In the genomic region with DNA sequence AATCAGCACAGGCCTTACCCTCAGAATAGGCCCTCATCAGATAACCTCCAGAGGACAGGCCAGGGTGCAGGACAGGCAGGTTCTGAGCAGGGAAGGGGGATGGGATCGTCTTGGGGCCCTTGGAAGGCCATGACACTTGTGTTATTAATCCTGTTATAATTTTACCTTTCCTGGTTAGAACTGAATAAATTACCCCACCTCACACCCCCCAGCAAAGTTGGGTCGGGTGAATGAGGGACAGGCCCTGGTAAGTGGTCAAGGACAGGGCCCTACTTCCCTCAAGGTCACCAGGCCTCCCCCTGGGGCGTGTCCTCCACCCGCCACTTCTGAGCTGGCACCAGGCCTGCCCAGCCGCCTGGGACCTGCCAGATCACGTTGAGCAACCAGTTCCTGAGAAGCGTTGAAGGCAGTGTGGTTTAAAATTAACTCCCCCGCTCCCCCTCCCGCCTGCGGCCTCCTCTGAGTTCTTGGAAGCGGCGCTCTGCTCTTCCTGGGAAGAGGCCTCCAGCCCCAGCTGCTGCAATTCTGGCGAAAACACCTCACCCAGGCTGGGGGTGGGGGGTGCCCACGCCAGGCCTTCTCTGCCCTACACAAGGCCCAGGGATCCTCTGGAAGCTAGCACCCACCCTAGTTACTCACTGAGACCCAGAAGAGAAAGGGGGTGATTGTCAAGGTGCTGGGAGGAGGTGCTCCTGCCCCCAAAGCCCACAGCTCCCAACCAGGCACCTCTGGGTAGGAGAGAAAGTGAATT, we compare ENCODE assay signal across 8 cellular contexts. TPM values are rescaled to one million over a fixed set of nuclear protein-coding genes. Genes with fewer than 3 reads are reported as not detected.
DNase-seq lines count a peak whose midpoint lies in the region; ATAC-seq lines count a peak whose summit lies in the region.

No MANE protein-coding gene starts in this region.

- H3K4me1 ChIP-seq in duodenal mucosa (ENCODE audit: control insufficient read depth in 1 of 2, insufficient read depth in 2 of 2, low read length in 2 of 2) = peaks cover 56 to 63% of the 10 kb centered on the region in 2 donors

- H3K27me3 ChIP-seq in duodenal mucosa (ENCODE audit: control insufficient read depth in 1 of 2, insufficient read depth in 2 of 2, low read length in 2 of 2) = no peaks in the 10 kb centered on the region

- peak overlapping the region; percentile 82 for H3K27ac ChIP-seq in duodenal mucosa (ENCODE audit: low read depth, low read length)

- peak overlapping the region; percentile 94 for H3K4me3 Mint-ChIP-seq in activated CD8-positive, alpha-beta T cell treated with anti-CD3 and anti-CD28 coated beads, Interleukin-2, amount 10 ng/mL, durations not matched to agents 7 days and 5 days

- H3K4me3 ChIP-seq in duodenal mucosa (ENCODE audit: low read depth in 1 of 2, low read length in 2 of 2) = peak overlapping the region; percentile 46 to 53

- no peaks in the 10 kb centered on the region for H3K9me3 ChIP-seq in duodenal mucosa (ENCODE audit: control insufficient read depth in 1 of 2, low read length in 2 of 2)

- H3K4me1 Mint-ChIP-seq in activated CD8-positive, alpha-beta T cell treated with anti-CD3 and anti-CD28 coated beads, Interleukin-2, amount 10 ng/mL, durations not matched to agents 7 days and 5 days (ENCODE audit: low read depth) = peaks cover 89% of the 10 kb centered on the region

- no peaks in the 10 kb centered on the region for H3K27me3 Mint-ChIP-seq in activated CD8-positive, alpha-beta T cell treated with anti-CD3 and anti-CD28 coated beads, Interleukin-2, amount 10 ng/mL, durations not matched to agents 7 days and 5 days (ENCODE audit: low read depth)

- ATAC-seq in HG02798 (IDR thresholded peaks at IDR 0.05; ENCODE audit: poor library complexity, unreplicated experiment) = peak; percentile 64
- peak; percentile 61 for ATAC-seq in activated CD8-positive, alpha-beta T cell treated with anti-CD3 and anti-CD28 coated beads, Interleukin-2, amount 10 ng/mL, durations not matched to agents 7 days and 5 days

- CTCF ChIA-PET in activated CD8-positive, alpha-beta T cell treated with anti-CD3 and anti-CD28 coated beads, Interleukin-2, amount 10 ng/mL, durations not matched to agents 7 days and 5 days (lab: Charles Lee) = interaction anchor here (0.9 to 29.5 kb wide), 8 partner anchors 10 to 354 kb away, joined by 3 to 1321 read pairs (median 8); a partner anchor contains a TSS

- H3K9ac ChIP-seq in duodenal mucosa (ENCODE audit: low read depth in 1 of 2, low read length in 2 of 2) = peak overlapping the region; percentile 67 to 68

- H3K36me3 ChIP-seq in duodenal mucosa (ENCODE audit: control insufficient read depth in 1 of 2, insufficient read depth in 2 of 2, low read length in 2 of 2) = peaks cover 7 to 17% of the 10 kb centered on the region in 2 donors

- no peaks in the 10 kb centered on the region for H3K9me3 Mint-ChIP-seq in activated CD8-positive, alpha-beta T cell treated with anti-CD3 and anti-CD28 coated beads, Interleukin-2, amount 10 ng/mL, durations not matched to agents 7 days and 5 days (ENCODE audit: insufficient read depth)

- peaks cover 76% of the 10 kb centered on the region for H3K36me3 Mint-ChIP-seq in activated CD8-positive, alpha-beta T cell treated with anti-CD3 and anti-CD28 coated beads, Interleukin-2, amount 10 ng/mL, durations not matched to agents 7 days and 5 days (ENCODE audit: low read depth)

- POLR2A ChIA-PET in activated CD8-positive, alpha-beta T cell treated with anti-CD3 and anti-CD28 coated beads, Interleukin-2, amount 10 ng/mL, durations not matched to agents 7 days and 5 days (lab: Charles Lee) = interaction anchor here (0.6 to 22.1 kb wide), 9 partner anchors 11 to 260 kb away, joined by 3 to 1664 read pairs (median 6); a partner anchor contains a TSS

- peak overlapping the region; percentile 97 for H3K27ac Mint-ChIP-seq in activated CD8-positive, alpha-beta T cell treated with anti-CD3 and anti-CD28 coated beads, Interleukin-2, amount 10 ng/mL, durations not matched to agents 7 days and 5 days

- DNase-seq in DMS153 treated with DMSO at 0.1 percent for 48 hours (lab: John Stamatoyannopoulos, UW; ENCODE audit: unreplicated experiment) (peak; percentile 31), NCI-H510A (lab: John Stamatoyannopoulos, UW) (peak; percentile 84), middle frontal gyrus (ENCODE audit: extremely low spot score, low spot score) (peak; percentile 67), DMS114 treated with DMSO at 0.1 percent for 48 hours (lab: John Stamatoyannopoulos, UW; ENCODE audit: unreplicated experiment) (no peak)
- DNase-seq in activated CD8-positive, alpha-beta T cell treated with anti-CD3 and anti-CD28 coated beads, Interleukin-2, amount 10 ng/mL, durations not matched to agents 7 days and 5 days = peak; percentile 91
- DNase-seq in stimulated activated CD8-positive, alpha-beta memory T cell treated with anti-CD3 and anti-CD28 coated beads, Interleukin-4, amount 100 ng/mL, for 1 hour (ENCODE audit: low read depth in 2 of 2, low spot score in 1 of 2) = peak; percentile 65 to 83

RNA-seq across cellular contexts. Expression of a gene that starts 10.6 kb away (rescaled TPM):
- 100 to 1,000 TPM; 380 to 394 TPM for total RNA-seq in activated CD8-positive, alpha-beta T cell treated with anti-CD3 and anti-CD28 coated beads, Interleukin-2, amount 10 ng/mL, durations not matched to agents 7 days and 5 days

RNA-seq across cellular contexts. Expression of a gene that starts 15.9 kb away (rescaled TPM):
- total RNA-seq in activated CD8-positive, alpha-beta T cell treated with anti-CD3 and anti-CD28 coated beads, Interleukin-2, amount 10 ng/mL, durations not matched to agents 7 days and 5 days = 100 to 1,000 TPM; 224 to 225 TPM

RNA-seq across cellular contexts. Expression of a gene that starts 31.7 kb away (rescaled TPM):
- total RNA-seq in activated CD8-positive, alpha-beta T cell treated with anti-CD3 and anti-CD28 coated beads, Interleukin-2, amount 10 ng/mL, durations not matched to agents 7 days and 5 days = 10 to 100 TPM; 83.3 to 86.0 TPM

RNA-seq across cellular contexts. Expression of a gene that starts 33.5 kb away (rescaled TPM):
- 10 to 100 TPM; 58.5 to 61.6 TPM for total RNA-seq in activated CD8-positive, alpha-beta T cell treated with anti-CD3 and anti-CD28 coated beads, Interleukin-2, amount 10 ng/mL, durations not matched to agents 7 days and 5 days
